Comparison of ENCODE assay signal across 2 cellular contexts in genomic region chr3:47780727-47781325, GRCh38.
A peak's percentile ranks its signal among the peaks of the same experiment; 100 is the strongest.
TF ChIP-seq lines count a peak whose summit lies in the region.

No MANE protein-coding gene starts in this region.

TF ChIP-seq in K562, 482 proteins besides CTCF, POLR2A, EP300 and RAD21 (continues in another document):
- TF ChIP-seq ATF6 (CRISPR knock-in tag; IDR thresholded peaks at IDR 0.05) (0 out of 2 replicates have a peak, but pooled peaks have one; percentile 16), C11orf30 (IDR thresholded peaks at IDR 0.05; ENCODE audit: low read depth) (peak; percentile 72), ELK3 (CRISPR knock-in tag; IDR thresholded peaks at IDR 0.05) (no peak), MAFG (tag; conservative IDR thresholded peaks at IDR 0.05) (peak; percentile 43), HDAC2 (IDR thresholded peaks at IDR 0.05) (peak; percentile 66; the same call in 1 of the 2 replicates), ZNF316 (IDR thresholded peaks at IDR 0.05) (peak; percentile 88), ETV1 (tag; conservative IDR thresholded peaks at IDR 0.05; ENCODE audit: low read depth) (0 out of 2 replicates have a peak, but pooled peaks have one; percentile 26), RNF2 (IDR thresholded peaks at IDR 0.05) (peak; percentile 20; the same call in 1 of the 2 replicates), ZFPM2 (CRISPR knock-in tag; IDR thresholded peaks at IDR 0.05) (no peak), BRD4 (IDR thresholded peaks at IDR 0.05) (peak; percentile 14; the same call in 1 of the 2 replicates), HDAC3 (IDR thresholded peaks at IDR 0.05; ENCODE audit: borderline replicate concordance, partially characterized antibody) (peak; percentile 24), TEAD1 (CRISPR knock-in tag; IDR thresholded peaks at IDR 0.05) (0 out of 4 replicates have a peak, but pooled peaks of 1 of the 2 experiments have one; percentile 2), ELK1 (CRISPR knock-in tag; IDR thresholded peaks at IDR 0.05) (no peak)
- TF ChIP-seq, protein P1, sequence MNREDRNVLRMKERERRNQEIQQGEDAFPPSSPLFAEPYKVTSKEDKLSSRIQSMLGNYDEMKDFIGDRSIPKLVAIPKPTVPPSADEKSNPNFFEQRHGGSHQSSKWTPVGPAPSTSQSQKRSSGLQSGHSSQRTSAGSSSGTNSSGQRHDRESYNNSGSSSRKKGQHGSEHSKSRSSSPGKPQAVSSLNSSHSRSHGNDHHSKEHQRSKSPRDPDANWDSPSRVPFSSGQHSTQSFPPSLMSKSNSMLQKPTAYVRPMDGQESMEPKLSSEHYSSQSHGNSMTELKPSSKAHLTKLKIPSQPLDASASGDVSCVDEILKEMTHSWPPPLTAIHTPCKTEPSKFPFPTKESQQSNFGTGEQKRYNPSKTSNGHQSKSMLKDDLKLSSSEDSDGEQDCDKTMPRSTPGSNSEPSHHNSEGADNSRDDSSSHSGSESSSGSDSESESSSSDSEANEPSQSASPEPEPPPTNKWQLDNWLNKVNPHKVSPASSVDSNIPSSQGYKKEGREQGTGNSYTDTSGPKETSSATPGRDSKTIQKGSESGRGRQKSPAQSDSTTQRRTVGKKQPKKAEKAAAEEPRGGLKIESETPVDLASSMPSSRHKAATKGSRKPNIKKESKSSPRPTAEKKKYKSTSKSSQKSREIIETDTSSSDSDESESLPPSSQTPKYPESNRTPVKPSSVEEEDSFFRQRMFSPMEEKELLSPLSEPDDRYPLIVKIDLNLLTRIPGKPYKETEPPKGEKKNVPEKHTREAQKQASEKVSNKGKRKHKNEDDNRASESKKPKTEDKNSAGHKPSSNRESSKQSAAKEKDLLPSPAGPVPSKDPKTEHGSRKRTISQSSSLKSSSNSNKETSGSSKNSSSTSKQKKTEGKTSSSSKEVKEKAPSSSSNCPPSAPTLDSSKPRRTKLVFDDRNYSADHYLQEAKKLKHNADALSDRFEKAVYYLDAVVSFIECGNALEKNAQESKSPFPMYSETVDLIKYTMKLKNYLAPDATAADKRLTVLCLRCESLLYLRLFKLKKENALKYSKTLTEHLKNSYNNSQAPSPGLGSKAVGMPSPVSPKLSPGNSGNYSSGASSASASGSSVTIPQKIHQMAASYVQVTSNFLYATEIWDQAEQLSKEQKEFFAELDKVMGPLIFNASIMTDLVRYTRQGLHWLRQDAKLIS (CRISPR knock-in tag; IDR thresholded peaks at IDR 0.05), result 0 out of 2 replicates have a peak, but pooled peaks have one; percentile 35

TF ChIP-seq in liver, 16 proteins besides CTCF, POLR2A, EP300 and RAD21:
- no peak for TF ChIP-seq TAF1 (conservative IDR thresholded peaks at IDR 0.05)
- no peak for TF ChIP-seq GABPA (IDR thresholded peaks at IDR 0.05 in 1 of 2, conservative IDR thresholded peaks at IDR 0.05 in 1 of 2)
- TF ChIP-seq FOXA2 (IDR thresholded peaks at IDR 0.05), result no peak
- no peak for TF ChIP-seq ZBTB33 (IDR thresholded peaks at IDR 0.05)
- TF ChIP-seq EGR1 (IDR thresholded peaks at IDR 0.05; ENCODE audit: low read depth in 2 of 2), result no peak
